In the genomic region with DNA sequence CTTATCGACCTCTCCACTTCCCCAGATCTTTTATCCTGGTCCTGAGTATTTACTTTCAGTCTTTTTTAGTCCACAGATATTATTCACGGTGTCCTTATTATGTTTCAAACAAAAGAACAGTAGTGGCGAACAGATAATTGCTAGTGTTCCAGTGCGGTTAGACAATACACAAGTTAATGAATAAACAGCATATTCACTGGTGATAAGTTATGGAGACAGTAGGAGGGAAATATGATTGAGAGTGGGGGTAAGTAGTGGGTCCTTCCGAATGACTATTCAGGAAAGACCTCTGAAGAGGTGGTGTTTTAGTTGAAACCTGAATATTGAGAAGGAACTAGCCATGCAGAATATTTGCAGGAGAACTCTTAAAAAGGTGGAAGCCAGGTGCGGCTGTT, we compare ENCODE assay signal across 8 cellular contexts. TPM values are rescaled to one million over a fixed set of nuclear protein-coding genes. Genes with fewer than 3 reads are reported as not detected.
DNase-seq lines count a peak whose midpoint lies in the region; ATAC-seq and TF ChIP-seq lines count a peak whose summit lies in the region.

No MANE protein-coding gene starts in this region.

- H3K4me1 ChIP-seq in right atrium auricular region (peaks cover 0 to 24% of the 10 kb centered on the region in 2 donors), Panc1 (ENCODE audit: control insufficient read depth, insufficient read depth, low read length) (peaks cover 8% of the 10 kb centered on the region), skeletal muscle tissue (ENCODE audit: control insufficient read depth in 3 of 3, insufficient read depth in 3 of 3, low read length in 3 of 3) (peaks cover 5 to 26% (median 9%) of the 10 kb centered on the region in 3 donors)

- TF ChIP-seq CTCF in right atrium auricular region (IDR thresholded peaks at IDR 0.05) (no peak), Panc1 (IDR thresholded peaks at IDR 0.05) (no peak), fibroblast of the aortic adventitia (IDR thresholded peaks at IDR 0.05; ENCODE audit: insufficient read depth, low read length) (no peak)

- BruUV-seq in Panc1 (replicated peaks; lab: Mats Ljungman, UMichigan): no TSS peak

- CTCF ChIA-PET in Panc1 (lab: Charles Lee): no interaction called here

- H3K27ac ChIP-seq in right atrium auricular region (peak overlapping the region in 1 of 2 donors; percentile 77), Panc1 (ENCODE audit: low read length) (peak overlapping the region; percentile 88), skeletal muscle tissue (ENCODE audit: low read depth, low read length) (peak overlapping the region; percentile 78)

- POLR2A ChIA-PET in Panc1 (lab: Charles Lee): no interaction called here

- DNase-seq in right atrium auricular region (ENCODE audit: low spot score): no peak
- no peak for DNase-seq in cardiac septum (ENCODE audit: low spot score)
- no peak for DNase-seq in Panc1 (ENCODE audit: low read depth, low spot score)
- DNase-seq in fibroblast of the aortic adventitia (ENCODE audit: low read depth): no peak
- no peak for DNase-seq in stimulated activated CD4-positive, alpha-beta T cell treated with anti-CD3 and anti-CD28 coated beads, Interleukin-4, amount 100 ng/mL, for 24 hours
- no peak for DNase-seq in activated CD4-positive, CD25-positive, alpha-beta regulatory T cell treated with anti-CD3 and anti-CD28 coated beads, Interleukin-2, amount 50 U/mL, for 72 hours

- H3K9ac ChIP-seq in skeletal muscle tissue (ENCODE audit: low read depth in 1 of 3, low read length in 3 of 3): peak overlapping the region; percentile 89 to 95 (median 92)

- H3K9me3 ChIP-seq in right atrium auricular region (no peaks in the 10 kb centered on the region), Panc1 (ENCODE audit: control insufficient read depth, insufficient read depth, low read depth, low read length) (no peaks in the 10 kb centered on the region), skeletal muscle tissue (ENCODE audit: control insufficient read depth in 3 of 3, low read length in 3 of 3) (no peaks in the 10 kb centered on the region)

- intact Hi-C loops in cardiac septum (cut with DNase I) (no loop called here), Panc1 (cut with micrococcal nuclease; ENCODE audit: unreplicated experiment) (no loop called here)

- ATAC-seq in Panc1 (no peak), GM21360 (IDR thresholded peaks at IDR 0.05; ENCODE audit: unreplicated experiment) (no peak)

- H3K36me3 ChIP-seq in right atrium auricular region (no peaks in the 10 kb centered on the region), Panc1 (ENCODE audit: control insufficient read depth, insufficient read depth, low read length) (peaks cover 5% of the 10 kb centered on the region; the same call in 1 of the 2 replicates), skeletal muscle tissue (ENCODE audit: control insufficient read depth in 3 of 3, insufficient read depth in 3 of 3, low read length in 3 of 3) (no peaks in the 10 kb centered on the region)

- peak overlapping the region; percentile 88 to 96 for H3K4me3 ChIP-seq in right atrium auricular region
- H3K4me3 ChIP-seq in Panc1 (ENCODE audit: low read depth in 2 of 2, low read length in 2 of 2): peak overlapping the region; percentile 90 to 93
- peak overlapping the region; percentile 99 for H3K4me3 ChIP-seq in fibroblast of the aortic adventitia (ENCODE audit: low read depth, low read length)
- peak overlapping the region; percentile 91 to 98 (median 95) for H3K4me3 ChIP-seq in skeletal muscle tissue (ENCODE audit: low read length in 3 of 3)

- no peaks in the 10 kb centered on the region for H3K27me3 ChIP-seq in right atrium auricular region
- H3K27me3 ChIP-seq in Panc1 (ENCODE audit: control insufficient read depth, insufficient read depth, low read length): no peaks in the 10 kb centered on the region; the same call in 1 of the 2 replicates
- H3K27me3 ChIP-seq in skeletal muscle tissue (ENCODE audit: control insufficient read depth in 3 of 3, insufficient read depth in 3 of 3, low read length in 3 of 3): no peaks in the 10 kb centered on the region

- in situ Hi-C loops in Panc1 (cut with HindIII; ENCODE audit: low pct_unique_long_range_greater_than_20kb, low sequenced_read_pairs): no loop called here

RNA-seq across cellular contexts. Expression of a gene that starts 0.7 kb away (rescaled TPM):
- total RNA-seq in right atrium auricular region (1 to 10 TPM; 5.5 to 7.0 TPM), cardiac septum (6.8 TPM), Panc1 (2021; ENCODE audit: unreplicated experiment) (8.9 TPM), fibroblast of the aortic adventitia (ENCODE audit: low replicate concordance) (6.4 and 19.1 TPM in 2 replicates), skeletal muscle tissue (13.0 TPM)
- 4.7 TPM for polyA plus RNA-seq in Panc1 (2012; ENCODE audit: insufficient read length)
